Comparison of ENCODE assay signal across 24 cellular contexts in the genomic region with DNA sequence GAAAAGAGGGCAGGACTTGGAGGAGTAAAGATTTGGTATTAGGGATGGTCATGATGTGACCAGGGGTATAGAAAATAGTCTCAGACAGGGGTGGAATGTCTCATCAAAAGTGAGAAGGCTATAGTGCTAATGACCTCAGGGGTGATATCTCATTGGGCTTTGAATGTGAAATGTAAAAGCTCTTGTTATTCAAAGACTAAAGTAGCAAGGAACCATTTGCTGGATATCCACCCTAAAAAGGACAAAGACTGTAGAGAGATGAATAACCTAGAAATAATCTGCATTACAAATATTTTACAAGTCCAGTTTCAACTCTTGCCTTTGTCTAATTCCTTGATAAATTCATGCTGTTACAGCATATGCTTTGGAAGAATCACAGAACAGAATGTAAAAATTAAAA.
"Had no signal": no experiment of that assay in that cellular context is flagged by ENCODE, and none has a peak within 500 bp of the region (broad histone marks: within the 10 kb centered on the region; RNA-seq: fewer than 3 reads in every experiment).

No MANE protein-coding gene starts in this region.

- H3K27ac Mint-ChIP-seq: dendritic cell treated with granulocyte-macrophage colony-stimulating factor and Interleukin-4, amounts not matched to agents 40 ng/mL and 50 ng/mL, for 4 days; effector memory CD8-positive, alpha-beta T cell; endodermal cell; mesothelial cell of epicardium; naive B cell had no signal

- H3K36me3 ChIP-seq: colonic mucosa, esophagus squamous epithelium, gastroesophageal sphincter, heart right ventricle, left lung, lower lobe of right lung had no signal

- H3K4me1 Mint-ChIP-seq: endodermal cell, mesothelial cell of epicardium, naive B cell had no signal

- ATAC-seq: effector memory CD8-positive, alpha-beta T cell; esophagus mucosa; foreskin keratinocyte; gastroesophageal sphincter; heart right ventricle; left cardiac atrium; left lung; left ventricle myocardium superior; lower lobe of right lung; mucosa of descending colon had no signal

- H3K9me3 ChIP-seq: colonic mucosa, esophagus squamous epithelium, left lung, lower lobe of right lung had no signal

- H3K36me3 Mint-ChIP-seq: mesothelial cell of epicardium, naive B cell had no signal

- H3K27ac ChIP-seq: colonic mucosa, epithelial cell of prostate, esophagus squamous epithelium, foreskin keratinocyte, gastroesophageal sphincter, heart right ventricle, left lung, lower lobe of right lung had no signal

- H3K4me3 Mint-ChIP-seq: dendritic cell treated with granulocyte-macrophage colony-stimulating factor and Interleukin-4, amounts not matched to agents 40 ng/mL and 50 ng/mL, for 4 days; effector memory CD8-positive, alpha-beta T cell; endodermal cell; mesothelial cell of epicardium; naive B cell had no signal

- H3K27me3 Mint-ChIP-seq: dendritic cell treated with granulocyte-macrophage colony-stimulating factor and Interleukin-4, amounts not matched to agents 40 ng/mL and 50 ng/mL, for 4 days had no signal

- H3K27me3 ChIP-seq: colonic mucosa, esophagus squamous epithelium, gastroesophageal sphincter, heart right ventricle, left lung had no signal

- H3K4me3 ChIP-seq: colonic mucosa, esophagus squamous epithelium, gastroesophageal sphincter, heart right ventricle, left lung, lower lobe of right lung, mucosa of descending colon had no signal

- H3K9me3 Mint-ChIP-seq: effector memory CD8-positive, alpha-beta T cell had no signal

- H3K4me1 ChIP-seq: colonic mucosa, esophagus squamous epithelium, foreskin keratinocyte, gastroesophageal sphincter, heart right ventricle, left lung, lower lobe of right lung had no signal

- DNase-seq: colonic mucosa; cortex of kidney; effector CD8-positive, alpha-beta T cell; effector memory CD8-positive, alpha-beta T cell; endodermal cell; erythroblast; esophagus squamous epithelium; foreskin keratinocyte; glutamatergic neuron; head of caudate nucleus; heart right ventricle; hippocampal formation; left cardiac atrium; left lung; left ventricle myocardium superior; lower lobe of right lung; mesenchymal stem cell; mucosa of descending colon; naive B cell had no signal
